In the genomic region with DNA sequence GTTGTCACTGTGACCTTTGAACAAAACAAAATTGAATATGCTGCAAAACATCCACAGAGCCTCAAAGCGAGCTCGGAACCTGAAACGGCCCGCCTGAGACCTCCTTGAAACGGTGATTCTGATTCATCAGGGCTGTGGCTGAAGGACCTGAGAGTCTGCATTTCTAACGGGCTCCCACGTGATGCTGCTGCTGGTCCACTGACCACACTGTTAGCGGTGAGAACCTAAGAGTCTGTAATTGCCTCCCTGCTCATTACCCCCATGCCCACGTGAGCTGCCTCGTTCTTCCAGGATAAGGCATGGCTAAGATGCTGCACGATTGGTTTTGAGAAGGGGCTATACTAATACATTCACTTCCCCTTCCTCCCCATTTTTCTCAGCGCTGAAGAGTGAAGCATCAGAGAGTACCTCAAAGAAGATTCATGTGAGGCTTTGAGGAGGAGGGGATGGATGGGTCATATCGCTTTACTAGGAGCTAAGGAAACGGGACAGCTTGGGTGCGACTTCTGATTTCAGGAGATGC, we compare ENCODE assay signal across 8 cellular contexts. TPM values are rescaled to one million over a fixed set of nuclear protein-coding genes. Genes with fewer than 3 reads are reported as not detected.
DNase-seq lines count a peak whose midpoint lies in the region; TF ChIP-seq lines count a peak whose summit lies in the region.

No MANE protein-coding gene starts in this region.

- TF ChIP-seq CTCF in fibroblast of the aortic adventitia (IDR thresholded peaks at IDR 0.05; ENCODE audit: insufficient read depth, low read length): no peak
- TF ChIP-seq CTCF in spleen (IDR thresholded peaks at IDR 0.05 in 8 of 11, conservative IDR thresholded peaks at IDR 0.05 in 3 of 11): peak in 7 of 11 experiments; percentile 90 to 96 (median 91)

- intact Hi-C loops in spleen (cut with DNase I; ENCODE audit: low total_unique reads): loop anchor here (5.0 kb wide), 1 partner anchor 549 kb away; no protein-coding TSS in a partner anchor

- H3K27me3 ChIP-seq in spleen (replicated peaks in 1 of 7): peaks cover 0 to 51% (median 0%) of the 10 kb centered on the region in 7 donors

- H3K4me1 ChIP-seq in spleen: peaks cover 9 to 69% (median 35%) of the 10 kb centered on the region in 6 donors

- peaks cover 0 to 32% (median 0%) of the 10 kb centered on the region in 6 donors for H3K36me3 ChIP-seq in spleen

- DNase-seq in DMS53 (lab: John Stamatoyannopoulos, UW): peak; percentile 71
- no peak for DNase-seq in DMS53 treated with DMSO at 0.1 percent for 48 hours (lab: John Stamatoyannopoulos, UW; ENCODE audit: unreplicated experiment)
- peak; percentile 54 for DNase-seq in NCI-H69 (lab: John Stamatoyannopoulos, UW)
- no peak for DNase-seq in fibroblast of the aortic adventitia (ENCODE audit: low read depth)
- no peak for DNase-seq in spleen
- no peak for DNase-seq in stimulated activated naive CD4-positive, alpha-beta T cell (lab: John Stamatoyannopoulos, UW)
- no peak for DNase-seq in NCI-H526 treated with DMSO at 0.1 percent for 48 hours (lab: John Stamatoyannopoulos, UW)
- no peak for DNase-seq in NCI-H1436 treated with DMSO at 0.1 percent for 48 hours (lab: John Stamatoyannopoulos, UW)

- H3K4me3 ChIP-seq in fibroblast of the aortic adventitia (ENCODE audit: low read depth, low read length): peak overlapping the region; percentile 22
- peak overlapping the region in 6 of 8 donors; percentile 34 to 68 (median 40) for H3K4me3 ChIP-seq in spleen

- no peak for TF ChIP-seq POLR2A in spleen (IDR thresholded peaks at IDR 0.05)

- H3K9me3 ChIP-seq in spleen: no peaks in the 10 kb centered on the region

- peak overlapping the region in 3 of 8 donors; percentile 77 to 84 (median 82) for H3K27ac ChIP-seq in spleen

- 29 to 42% (median 34%) methylated on average over 15 of the region's 15 CpGs for WGBS in spleen, 5 donors

RNA-seq across cellular contexts. Expression of a gene that starts 9.7 kb away (rescaled TPM):
- total RNA-seq in fibroblast of the aortic adventitia (ENCODE audit: low replicate concordance): 0.36 TPM in 1 of 2 replicates, not detected in the other
- total RNA-seq in spleen: 10 to 100 TPM in 6 of 7 donors, 1 to 10 TPM in 1; 9.4 to 28.2 (median 15.3) TPM
- polyA plus RNA-seq in spleen: 1 to 10 TPM; 1.0 to 1.6 (median 1.2) TPM

Comparison
In these comparisons a context has a peak if more than half of its experiments do, and no peak if none do; other contexts are left out.
1. DNase-seq: peak in DMS53 (single experiment) and NCI-H69 (single experiment); none in DMS53 treated with DMSO at 0.1 percent for 48 hours (single experiment), fibroblast of the aortic adventitia (single experiment), spleen (single experiment), stimulated activated naive CD4-positive, alpha-beta T cell (0 of 6), NCI-H526 treated with DMSO at 0.1 percent for 48 hours (single experiment) and NCI-H1436 treated with DMSO at 0.1 percent for 48 hours (single experiment).